Comparison of ENCODE assay signal across 1 cellular context in the genomic region with DNA sequence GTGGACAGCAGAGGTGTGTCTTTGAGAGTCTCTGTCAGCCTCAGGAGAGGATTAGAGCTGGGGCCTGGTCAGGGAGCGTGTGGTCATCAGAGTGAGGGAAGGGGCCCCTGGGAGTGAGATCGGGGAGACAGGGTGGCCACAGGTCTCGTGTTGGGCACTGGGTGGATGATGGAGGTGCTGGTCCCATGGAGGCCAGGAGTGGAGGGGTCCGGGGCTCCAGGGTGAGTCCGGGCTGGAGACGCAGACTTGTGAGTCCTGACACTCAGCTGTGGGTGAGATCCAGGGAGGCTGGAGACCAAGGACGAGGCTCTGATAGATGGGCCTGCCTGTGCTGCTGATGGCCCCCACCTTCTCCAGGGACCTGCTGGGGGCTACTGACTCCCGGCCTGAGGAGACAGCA.
TF ChIP-seq lines count a peak whose summit lies in the region.

No MANE protein-coding gene starts in this region.

TF ChIP-seq in K562, 482 proteins besides CTCF, POLR2A, EP300 and RAD21:
- TF ChIP-seq SPI1 (IDR thresholded peaks at IDR 0.05; ENCODE audit: borderline replicate concordance, low read depth, low read length) (no peak), TCF7L2 (IDR thresholded peaks at IDR 0.05; ENCODE audit: low read depth, low read length) (no peak), NR2C2 (CRISPR knock-in tag; IDR thresholded peaks at IDR 0.05) (no peak), NR2C2 (tag; IDR thresholded peaks at IDR 0.05) (no peak), DACH1 (IDR thresholded peaks at IDR 0.05; ENCODE audit: partially characterized antibody) (no peak), NFIX (CRISPR knock-in tag; IDR thresholded peaks at IDR 0.05; ENCODE audit: low read depth) (no peak), POLR2G (IDR thresholded peaks at IDR 0.05; ENCODE audit: low read depth, low read length) (peak; percentile 36; the same call in 1 of the 2 replicates)
- TF ChIP-seq, protein P1, sequence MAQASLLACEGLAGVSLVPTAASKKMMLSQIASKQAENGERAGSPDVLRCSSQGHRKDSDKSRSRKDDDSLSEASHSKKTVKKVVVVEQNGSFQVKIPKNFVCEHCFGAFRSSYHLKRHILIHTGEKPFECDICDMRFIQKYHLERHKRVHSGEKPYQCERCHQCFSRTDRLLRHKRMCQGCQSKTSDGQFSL (CRISPR knock-in tag; IDR thresholded peaks at IDR 0.05), result no peak
- TF ChIP-seq, protein P1 (tag; IDR thresholded peaks at IDR 0.05), result no peak
